In genomic region chr6:30689985-30690384, GRCh38 we compare ENCODE assay signal across 7 cellular contexts. TPM values are rescaled to one million over a fixed set of nuclear protein-coding genes. Genes with fewer than 3 reads are reported as not detected.
A peak's percentile ranks its signal among the peaks of the same experiment; 100 is the strongest.
DNase-seq lines count a peak whose midpoint lies in the region; ATAC-seq and TF ChIP-seq lines count a peak whose summit lies in the region.

No MANE protein-coding gene starts in this region.

- H3K36me3 Mint-ChIP-seq in HFFc6 (ENCODE audit: low read depth), result peaks cover 22% of the 10 kb centered on the region
- H3K36me3 Mint-ChIP-seq in activated T-helper 1 cell treated with anti-CD3 and anti-CD28 coated beads, Interleukin-12 subunit alpha, Interleukin-12 subunit beta, Interleukin-2, Interleukin-4 antibody, amounts not matched to agents 30 ng/mL and 10 ng/mL and 1 ng/mL, durations not matched to agents 14 hours and 24 hours and 36 hours (ENCODE audit: low read depth), result peaks cover 15% of the 10 kb centered on the region

- peaks cover 3% of the 10 kb centered on the region for H3K27me3 Mint-ChIP-seq in HFFc6 (ENCODE audit: insufficient read depth)
- peaks cover 2% of the 10 kb centered on the region for H3K27me3 Mint-ChIP-seq in activated T-helper 1 cell treated with anti-CD3 and anti-CD28 coated beads, Interleukin-12 subunit alpha, Interleukin-12 subunit beta, Interleukin-2, Interleukin-4 antibody, amounts not matched to agents 30 ng/mL and 10 ng/mL and 1 ng/mL, durations not matched to agents 14 hours and 24 hours and 36 hours (ENCODE audit: insufficient read depth)
- H3K27me3 Mint-ChIP-seq in stimulated activated naive CD8-positive, alpha-beta T cell treated with anti-CD3 and anti-CD28 coated beads, Interleukin-15, amount 100 ng/mL, for 72 hours, result no peaks in the 10 kb centered on the region

- H3K4me1 Mint-ChIP-seq in HFFc6 (ENCODE audit: low read depth), result peaks cover 58% of the 10 kb centered on the region
- H3K4me1 Mint-ChIP-seq in activated T-helper 1 cell treated with anti-CD3 and anti-CD28 coated beads, Interleukin-12 subunit alpha, Interleukin-12 subunit beta, Interleukin-2, Interleukin-4 antibody, amounts not matched to agents 30 ng/mL and 10 ng/mL and 1 ng/mL, durations not matched to agents 14 hours and 24 hours and 36 hours (ENCODE audit: low read depth), result peaks cover 47% of the 10 kb centered on the region
- peaks cover 46% of the 10 kb centered on the region for H3K4me1 Mint-ChIP-seq in stimulated activated naive CD8-positive, alpha-beta T cell treated with anti-CD3 and anti-CD28 coated beads, Interleukin-15, amount 100 ng/mL, for 72 hours

- H3K4me3 ChIP-seq in iPS-18a (ENCODE audit: low read length), result peak overlapping the region; percentile 93

- H3K9ac ChIP-seq in iPS-18a (ENCODE audit: low read length), result peak overlapping the region; percentile 65

- no peak for TF ChIP-seq CTCF in HFFc6 (IDR thresholded peaks at IDR 0.05)

- no peaks in the 10 kb centered on the region; the same call in 1 of the 2 replicates for H3K9me3 Mint-ChIP-seq in HFFc6
- H3K9me3 Mint-ChIP-seq in activated T-helper 1 cell treated with anti-CD3 and anti-CD28 coated beads, Interleukin-12 subunit alpha, Interleukin-12 subunit beta, Interleukin-2, Interleukin-4 antibody, amounts not matched to agents 30 ng/mL and 10 ng/mL and 1 ng/mL, durations not matched to agents 14 hours and 24 hours and 36 hours, result no peaks in the 10 kb centered on the region
- no peaks in the 10 kb centered on the region for H3K9me3 Mint-ChIP-seq in stimulated activated naive CD8-positive, alpha-beta T cell treated with anti-CD3 and anti-CD28 coated beads, Interleukin-15, amount 100 ng/mL, for 72 hours

- intact Hi-C loops in activated T-helper 1 cell treated with anti-CD3 and anti-CD28 coated beads, Interleukin-12 subunit alpha, Interleukin-12 subunit beta, Interleukin-2, Interleukin-4 antibody, amounts not matched to agents 30 ng/mL and 10 ng/mL and 1 ng/mL, durations not matched to agents 14 hours and 24 hours and 36 hours (cut with micrococcal nuclease), result loop anchor here (1.0 to 10.0 kb wide), 4 partner anchors 8 to 625 kb away; partner anchors contain the start of genes GTF2H4, POLR1H, PPP1R11 and TRIM39

- DNase-seq in HFFc6, result no peak
- no peak for DNase-seq in activated T-helper 1 cell treated with anti-CD3 and anti-CD28 coated beads, Interleukin-12 subunit alpha, Interleukin-12 subunit beta, Interleukin-2, Interleukin-4 antibody, amounts not matched to agents 30 ng/mL and 10 ng/mL and 1 ng/mL, durations not matched to agents 14 hours and 24 hours and 36 hours (ENCODE audit: low spot score)
- no peak for DNase-seq in stimulated activated naive CD8-positive, alpha-beta T cell treated with anti-CD3 and anti-CD28 coated beads, Interleukin-15, amount 100 ng/mL, for 72 hours
- no peak for DNase-seq in NOMO-1 treated with dmso at 0.1 percent for 144 hours (lab: John Stamatoyannopoulos, UW; ENCODE audit: unreplicated experiment)
- no peak for DNase-seq in stimulated activated CD4-positive, alpha-beta T cell treated with anti-CD3 and anti-CD28 coated beads, Interleukin-1b, Interleukin-23, amount 100 ng/mL, for 48 hours
- no peak for DNase-seq in Kasumi-1 (lab: John Stamatoyannopoulos, UW)

- peak overlapping the region; percentile 37 for H3K27ac ChIP-seq in iPS-18a (ENCODE audit: low read length)

- peak overlapping the region; percentile 90 for H3K27ac Mint-ChIP-seq in HFFc6
- H3K27ac Mint-ChIP-seq in activated T-helper 1 cell treated with anti-CD3 and anti-CD28 coated beads, Interleukin-12 subunit alpha, Interleukin-12 subunit beta, Interleukin-2, Interleukin-4 antibody, amounts not matched to agents 30 ng/mL and 10 ng/mL and 1 ng/mL, durations not matched to agents 14 hours and 24 hours and 36 hours, result no peak overlapping the region
- no peak overlapping the region for H3K27ac Mint-ChIP-seq in stimulated activated naive CD8-positive, alpha-beta T cell treated with anti-CD3 and anti-CD28 coated beads, Interleukin-15, amount 100 ng/mL, for 72 hours

- peak overlapping the region; percentile 90 for H3K4me3 Mint-ChIP-seq in HFFc6
- H3K4me3 Mint-ChIP-seq in activated T-helper 1 cell treated with anti-CD3 and anti-CD28 coated beads, Interleukin-12 subunit alpha, Interleukin-12 subunit beta, Interleukin-2, Interleukin-4 antibody, amounts not matched to agents 30 ng/mL and 10 ng/mL and 1 ng/mL, durations not matched to agents 14 hours and 24 hours and 36 hours, result peak overlapping the region; percentile 94
- H3K4me3 Mint-ChIP-seq in stimulated activated naive CD8-positive, alpha-beta T cell treated with anti-CD3 and anti-CD28 coated beads, Interleukin-15, amount 100 ng/mL, for 72 hours, result peak overlapping the region; percentile 89 to 99

- peaks cover 32% of the 10 kb centered on the region for H3K4me1 ChIP-seq in iPS-18a (ENCODE audit: control insufficient read depth, low read depth, low read length)

- H3K36me3 ChIP-seq in iPS-18a (ENCODE audit: control insufficient read depth, low read depth, low read length), result no peaks in the 10 kb centered on the region

- no peaks in the 10 kb centered on the region for H3K9me3 ChIP-seq in iPS-18a (ENCODE audit: control insufficient read depth, low read depth, low read length)

- H3K27me3 ChIP-seq in iPS-18a (ENCODE audit: control insufficient read depth, insufficient read depth, low read length), result no peaks in the 10 kb centered on the region

- no peak for ATAC-seq in stimulated activated naive CD8-positive, alpha-beta T cell treated with anti-CD3 and anti-CD28 coated beads, Interleukin-15, amount 100 ng/mL, for 72 hours

RNA-seq across cellular contexts. Expression of gene NRM, which starts 0.8 kb away (rescaled TPM):
- total RNA-seq in HFFc6 (2021; fragmentation: NEBNext Ultra II Directional; extraction: Animal tissue kit (Norgen Biotek cat#: 25700)), result 10 to 100 TPM; 16.3 to 35.1 (median 31.1) TPM
- total RNA-seq in activated T-helper 1 cell treated with anti-CD3 and anti-CD28 coated beads, Interleukin-12 subunit alpha, Interleukin-12 subunit beta, Interleukin-2, Interleukin-4 antibody, amounts not matched to agents 30 ng/mL and 10 ng/mL and 1 ng/mL, durations not matched to agents 14 hours and 24 hours and 36 hours, result 15.5 and 15.9 TPM in 2 replicates

RNA-seq across cellular contexts. Expression of gene PPP1R18, which starts 3.5 kb away (rescaled TPM):
- 100 to 1,000 TPM; 135 to 149 (median 141) TPM for total RNA-seq in HFFc6 (2021; fragmentation: NEBNext Ultra II Directional; extraction: Animal tissue kit (Norgen Biotek cat#: 25700))
- total RNA-seq in activated T-helper 1 cell treated with anti-CD3 and anti-CD28 coated beads, Interleukin-12 subunit alpha, Interleukin-12 subunit beta, Interleukin-2, Interleukin-4 antibody, amounts not matched to agents 30 ng/mL and 10 ng/mL and 1 ng/mL, durations not matched to agents 14 hours and 24 hours and 36 hours, result 203 and 213 TPM in 2 replicates

RNA-seq across cellular contexts. Expression of gene DHX16, which starts 17.2 kb away (rescaled TPM):
- total RNA-seq in HFFc6 (2021; fragmentation: NEBNext Ultra II Directional; extraction: Animal tissue kit (Norgen Biotek cat#: 25700)), result 10 to 100 TPM; 33.7 to 36.7 (median 35.5) TPM
- 52.0 and 54.2 TPM in 2 replicates for total RNA-seq in activated T-helper 1 cell treated with anti-CD3 and anti-CD28 coated beads, Interleukin-12 subunit alpha, Interleukin-12 subunit beta, Interleukin-2, Interleukin-4 antibody, amounts not matched to agents 30 ng/mL and 10 ng/mL and 1 ng/mL, durations not matched to agents 14 hours and 24 hours and 36 hours

RNA-seq across cellular contexts. Expression of gene MDC1, which starts 27.1 kb away (rescaled TPM):
- 10 to 100 TPM; 18.4 to 31.9 (median 28.1) TPM for total RNA-seq in HFFc6 (2021; fragmentation: NEBNext Ultra II Directional; extraction: Animal tissue kit (Norgen Biotek cat#: 25700))
- 93.7 and 95.7 TPM in 2 replicates for total RNA-seq in activated T-helper 1 cell treated with anti-CD3 and anti-CD28 coated beads, Interleukin-12 subunit alpha, Interleukin-12 subunit beta, Interleukin-2, Interleukin-4 antibody, amounts not matched to agents 30 ng/mL and 10 ng/mL and 1 ng/mL, durations not matched to agents 14 hours and 24 hours and 36 hours

RNA-seq across cellular contexts. Expression of gene TUBB, which starts 30.2 kb away (rescaled TPM):
- 1,000 to 10,000 TPM; 1,052 to 1,712 (median 1,589) TPM for total RNA-seq in HFFc6 (2021; fragmentation: NEBNext Ultra II Directional; extraction: Animal tissue kit (Norgen Biotek cat#: 25700))
- 1,001 and 1,002 TPM in 2 replicates for total RNA-seq in activated T-helper 1 cell treated with anti-CD3 and anti-CD28 coated beads, Interleukin-12 subunit alpha, Interleukin-12 subunit beta, Interleukin-2, Interleukin-4 antibody, amounts not matched to agents 30 ng/mL and 10 ng/mL and 1 ng/mL, durations not matched to agents 14 hours and 24 hours and 36 hours
